Comparison of ENCODE assay signal across 35 cellular contexts in the genomic region with DNA sequence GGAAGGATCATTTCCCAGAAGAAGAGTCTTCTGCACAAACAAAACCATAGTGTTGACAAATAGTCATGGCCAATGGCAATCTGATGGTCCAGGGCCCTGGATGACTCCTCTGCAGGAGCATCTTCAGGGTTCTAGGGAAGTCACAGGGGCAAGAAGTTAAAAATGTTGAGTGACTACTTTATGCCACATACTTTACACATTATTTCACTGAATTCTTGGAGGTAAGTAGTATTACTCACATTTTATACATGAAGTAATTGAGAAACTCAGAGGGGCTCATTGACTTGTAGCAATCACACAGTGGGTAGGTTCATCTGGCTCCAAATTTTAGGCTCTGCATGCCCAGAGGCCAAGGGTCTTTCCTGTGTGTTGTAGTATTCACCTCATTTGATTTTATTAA.
"Had no signal": no experiment of that assay in that cellular context is flagged by ENCODE, and none has a peak within 500 bp of the region (broad histone marks: within the 10 kb centered on the region; RNA-seq: fewer than 3 reads in every experiment).

No MANE protein-coding gene starts in this region.

- H3K27me3 Mint-ChIP-seq: activated B cell treated with CpG ODN at 0.5 μM for 24 hours; activated CD4-positive, alpha-beta memory T cell treated with anti-CD3 and anti-CD28 coated beads for 36 hours; activated CD4-positive, alpha-beta T cell treated with anti-CD3 and anti-CD28 coated beads, Interleukin-2, amount 10 ng/mL, durations not matched to agents 24 days and 14 days; activated CD8-positive, alpha-beta memory T cell treated with anti-CD3 and anti-CD28 coated beads, Interleukin-2, amount 10 ng/mL, durations not matched to agents 7 days and 5 days; activated naive CD4-positive, alpha-beta T cell treated with anti-CD3 and anti-CD28 coated beads, Interleukin-2, amount 50 U/mL, for 24 hours; activated naive CD8-positive, alpha-beta T cell treated with anti-CD3 and anti-CD28 coated beads for 36 hours; dendritic cell treated with granulocyte-macrophage colony-stimulating factor and Interleukin-4, amounts not matched to agents 40 ng/mL and 50 ng/mL, for 4 days had no signal

- H3K4me3 Mint-ChIP-seq: activated B cell treated with CpG ODN at 0.5 μM for 24 hours; activated CD4-positive, alpha-beta memory T cell treated with anti-CD3 and anti-CD28 coated beads for 36 hours; activated CD4-positive, alpha-beta T cell treated with anti-CD3 and anti-CD28 coated beads, Interleukin-2, amount 10 ng/mL, durations not matched to agents 24 days and 14 days; activated CD8-positive, alpha-beta memory T cell treated with anti-CD3 and anti-CD28 coated beads, Interleukin-2, amount 10 ng/mL, durations not matched to agents 7 days and 5 days; activated CD8-positive, alpha-beta T cell treated with anti-CD3 and anti-CD28 coated beads, Interleukin-2, amount 10 ng/mL, durations not matched to agents 7 days and 5 days; activated naive CD4-positive, alpha-beta T cell treated with anti-CD3 and anti-CD28 coated beads for 36 hours; activated naive CD4-positive, alpha-beta T cell treated with anti-CD3 and anti-CD28 coated beads, Interleukin-2, amount 50 U/mL, for 24 hours; activated naive CD8-positive, alpha-beta T cell treated with anti-CD3 and anti-CD28 coated beads for 36 hours; activated naive CD8-positive, alpha-beta T cell treated with anti-CD3 and anti-CD28 coated beads, Interleukin-2, amount 50 U/mL, for 24 hours; activated T-helper 1 cell treated with anti-CD3 and anti-CD28 coated beads, Interleukin-12 subunit alpha, Interleukin-12 subunit beta, Interleukin-2, Interleukin-4 antibody, amounts not matched to agents 30 ng/mL and 10 ng/mL and 1 ng/mL, durations not matched to agents 14 hours and 24 hours and 36 hours; dendritic cell treated with granulocyte-macrophage colony-stimulating factor and Interleukin-4, amounts not matched to agents 40 ng/mL and 50 ng/mL, for 4 days; endodermal cell; T-helper 17 cell; T-helper 2 cell treated with Interferon-gamma antibody and Interleukin-4, amounts not matched to agents 5 μg/mL and 100 μg/mL, for 36 hours had no signal

- DNase-seq: activated B cell treated with CpG ODN at 0.5 μM for 24 hours; activated CD4-positive, alpha-beta memory T cell treated with anti-CD3 and anti-CD28 coated beads for 36 hours; activated CD4-positive, alpha-beta T cell treated with anti-CD3 and anti-CD28 coated beads, Interleukin-2, amount 10 ng/mL, durations not matched to agents 24 days and 14 days; activated CD8-positive, alpha-beta memory T cell treated with anti-CD3 and anti-CD28 coated beads, Interleukin-2, amount 10 ng/mL, durations not matched to agents 7 days and 5 days; activated CD8-positive, alpha-beta memory T cell treated with anti-CD3 and anti-CD28 coated beads, Interleukin-2, amount 50 U/mL, for 4 hours; activated CD8-positive, alpha-beta T cell treated with anti-CD3 and anti-CD28 coated beads, Interleukin-2, amount 10 ng/mL, durations not matched to agents 7 days and 5 days; activated effector memory CD4-positive, alpha-beta T cell treated with anti-CD3 and anti-CD28 coated beads, Interleukin-2, amount 50 U/mL, for 16 hours; activated naive CD4-positive, alpha-beta T cell treated with anti-CD3 and anti-CD28 coated beads for 36 hours; activated naive CD8-positive, alpha-beta T cell treated with anti-CD3 and anti-CD28 coated beads for 36 hours; activated naive CD8-positive, alpha-beta T cell treated with anti-CD3 and anti-CD28 coated beads, Interleukin-2, amount 50 U/mL, for 24 hours; activated T-cell treated with anti-CD3 and anti-CD28 coated beads, Interleukin-2, amount 50 U/mL, for 1 hour; activated T-cell treated with anti-CD3 and anti-CD28 coated beads, Interleukin-2, amount 50 U/mL, for 48 hours; adrenal gland; amygdala; aorta; body of pancreas; central memory CD4-positive, alpha-beta T cell; dorsolateral prefrontal cortex; effector memory CD4-positive, alpha-beta T cell; erythroblast; head of caudate nucleus; T-helper 1 cell; T-helper 17 cell; T1000; WERI-Rb-1 had no signal

- H3K36me3 Mint-ChIP-seq: activated CD4-positive, alpha-beta memory T cell treated with anti-CD3 and anti-CD28 coated beads for 36 hours; activated CD8-positive, alpha-beta memory T cell treated with anti-CD3 and anti-CD28 coated beads, Interleukin-2, amount 10 ng/mL, durations not matched to agents 7 days and 5 days; activated naive CD4-positive, alpha-beta T cell treated with anti-CD3 and anti-CD28 coated beads, Interleukin-2, amount 50 U/mL, for 24 hours; activated naive CD8-positive, alpha-beta T cell treated with anti-CD3 and anti-CD28 coated beads for 36 hours had no signal

- ATAC-seq: activated CD4-positive, CD25-positive, alpha-beta regulatory T cell treated with anti-CD3 and anti-CD28 coated beads, Interleukin-2, amount 50 U/mL, for 24 hours; activated CD8-positive, alpha-beta memory T cell treated with anti-CD3 and anti-CD28 coated beads, Interleukin-2, amount 10 ng/mL, durations not matched to agents 7 days and 5 days; activated CD8-positive, alpha-beta T cell treated with anti-CD3 and anti-CD28 coated beads, Interleukin-2, amount 10 ng/mL, durations not matched to agents 7 days and 5 days; activated naive CD8-positive, alpha-beta T cell treated with anti-CD3 and anti-CD28 coated beads, Interleukin-2, amount 50 U/mL, for 24 hours; body of pancreas; T-helper 17 cell had no signal

- H3K4me1 ChIP-seq: adrenal gland, body of pancreas had no signal

- H3K9me3 Mint-ChIP-seq: activated B cell treated with CpG ODN at 0.5 μM for 24 hours; activated CD4-positive, alpha-beta memory T cell treated with anti-CD3 and anti-CD28 coated beads for 36 hours; activated CD4-positive, alpha-beta T cell treated with anti-CD3 and anti-CD28 coated beads, Interleukin-2, amount 10 ng/mL, durations not matched to agents 24 days and 14 days; activated naive CD4-positive, alpha-beta T cell treated with anti-CD3 and anti-CD28 coated beads, Interleukin-2, amount 50 U/mL, for 24 hours; activated naive CD8-positive, alpha-beta T cell treated with anti-CD3 and anti-CD28 coated beads, Interleukin-2, amount 50 U/mL, for 24 hours; activated T-helper 1 cell treated with anti-CD3 and anti-CD28 coated beads, Interleukin-12 subunit alpha, Interleukin-12 subunit beta, Interleukin-2, Interleukin-4 antibody, amounts not matched to agents 30 ng/mL and 10 ng/mL and 1 ng/mL, durations not matched to agents 14 hours and 24 hours and 36 hours; activated T-helper 2 cell treated with anti-CD3 and anti-CD28 coated beads, Interferon-gamma antibody, Interleukin-2, Interleukin-4, amounts not matched to agents 10 μg/mL and 5 μg/mL and 100 μg/mL, durations not matched to agents 14 hours and 24 hours and 36 hours; dendritic cell treated with granulocyte-macrophage colony-stimulating factor and Interleukin-4, amounts not matched to agents 40 ng/mL and 50 ng/mL, for 4 days; T-helper 2 cell treated with Interferon-gamma antibody and Interleukin-4, amounts not matched to agents 5 μg/mL and 100 μg/mL, for 36 hours had no signal

- H3K4me3 ChIP-seq: adrenal gland, body of pancreas, cardiac muscle cell, coronary artery, dorsolateral prefrontal cortex, esophagus muscularis mucosa had no signal

- H3K4me1 Mint-ChIP-seq: activated B cell treated with CpG ODN at 0.5 μM for 24 hours; activated CD4-positive, alpha-beta T cell treated with anti-CD3 and anti-CD28 coated beads, Interleukin-2, amount 10 ng/mL, durations not matched to agents 24 days and 14 days; activated CD8-positive, alpha-beta memory T cell treated with anti-CD3 and anti-CD28 coated beads, Interleukin-2, amount 10 ng/mL, durations not matched to agents 7 days and 5 days; activated naive CD4-positive, alpha-beta T cell treated with anti-CD3 and anti-CD28 coated beads, Interleukin-2, amount 50 U/mL, for 24 hours; activated naive CD8-positive, alpha-beta T cell treated with anti-CD3 and anti-CD28 coated beads for 36 hours; activated naive CD8-positive, alpha-beta T cell treated with anti-CD3 and anti-CD28 coated beads, Interleukin-2, amount 50 U/mL, for 24 hours had no signal

- H3K9me3 ChIP-seq: adrenal gland, body of pancreas, esophagus muscularis mucosa had no signal

- H3K27me3 ChIP-seq: adrenal gland, body of pancreas, esophagus muscularis mucosa had no signal

- H3K36me3 ChIP-seq: adrenal gland, cardiac muscle cell, esophagus muscularis mucosa, WERI-Rb-1 had no signal

- H3K27ac ChIP-seq: adrenal gland, body of pancreas, cardiac muscle cell, coronary artery, dorsolateral prefrontal cortex, esophagus muscularis mucosa, WERI-Rb-1 had no signal

- H3K27ac Mint-ChIP-seq: activated B cell treated with CpG ODN at 0.5 μM for 24 hours; activated CD4-positive, alpha-beta memory T cell treated with anti-CD3 and anti-CD28 coated beads for 36 hours; activated CD4-positive, alpha-beta T cell treated with anti-CD3 and anti-CD28 coated beads, Interleukin-2, amount 10 ng/mL, durations not matched to agents 24 days and 14 days; activated CD8-positive, alpha-beta memory T cell treated with anti-CD3 and anti-CD28 coated beads, Interleukin-2, amount 10 ng/mL, durations not matched to agents 7 days and 5 days; activated CD8-positive, alpha-beta T cell treated with anti-CD3 and anti-CD28 coated beads, Interleukin-2, amount 10 ng/mL, durations not matched to agents 7 days and 5 days; activated naive CD4-positive, alpha-beta T cell treated with anti-CD3 and anti-CD28 coated beads for 36 hours; activated naive CD4-positive, alpha-beta T cell treated with anti-CD3 and anti-CD28 coated beads, Interleukin-2, amount 50 U/mL, for 24 hours; activated naive CD8-positive, alpha-beta T cell treated with anti-CD3 and anti-CD28 coated beads for 36 hours; activated naive CD8-positive, alpha-beta T cell treated with anti-CD3 and anti-CD28 coated beads, Interleukin-2, amount 50 U/mL, for 24 hours; activated T-helper 1 cell treated with anti-CD3 and anti-CD28 coated beads, Interleukin-12 subunit alpha, Interleukin-12 subunit beta, Interleukin-2, Interleukin-4 antibody, amounts not matched to agents 30 ng/mL and 10 ng/mL and 1 ng/mL, durations not matched to agents 14 hours and 24 hours and 36 hours; activated T-helper 2 cell treated with anti-CD3 and anti-CD28 coated beads, Interferon-gamma antibody, Interleukin-2, Interleukin-4, amounts not matched to agents 10 μg/mL and 5 μg/mL and 100 μg/mL, durations not matched to agents 14 hours and 24 hours and 36 hours; dendritic cell treated with granulocyte-macrophage colony-stimulating factor and Interleukin-4, amounts not matched to agents 40 ng/mL and 50 ng/mL, for 4 days; endodermal cell; T-helper 17 cell; T-helper 2 cell treated with Interferon-gamma antibody and Interleukin-4, amounts not matched to agents 5 μg/mL and 100 μg/mL, for 36 hours had no signal
